Comparison of ENCODE assay signal across 2 cellular contexts in genomic region chr17:12902046-12902445, GRCh38.
TF ChIP-seq lines count a peak whose summit lies in the region.

No MANE protein-coding gene starts in this region.

TF ChIP-seq in HepG2, 621 proteins besides CTCF, POLR2A, EP300 and RAD21:
- TF ChIP-seq RERE (CRISPR knock-in tag; IDR thresholded peaks at IDR 0.05; ENCODE audit: low read depth): no peak
- TF ChIP-seq ADNP (CRISPR knock-in tag; IDR thresholded peaks at IDR 0.05): no peak
- 0 out of 2 replicates have a peak, but pooled peaks have one; percentile 2 for TF ChIP-seq DPF2 (CRISPR knock-in tag; IDR thresholded peaks at IDR 0.05; ENCODE audit: borderline replicate concordance, low read depth)
- TF ChIP-seq ZNF674 (CRISPR knock-in tag; IDR thresholded peaks at IDR 0.05; ENCODE audit: low read depth): no peak
- no peak for TF ChIP-seq KLF15 (CRISPR knock-in tag; IDR thresholded peaks at IDR 0.05; ENCODE audit: borderline replicate concordance)
- no peak for TF ChIP-seq KDM5B (CRISPR knock-in tag; IDR thresholded peaks at IDR 0.05; ENCODE audit: borderline replicate concordance)
- no peak for TF ChIP-seq KLF11 (CRISPR knock-in tag; IDR thresholded peaks at IDR 0.05)
- TF ChIP-seq, protein P1, sequence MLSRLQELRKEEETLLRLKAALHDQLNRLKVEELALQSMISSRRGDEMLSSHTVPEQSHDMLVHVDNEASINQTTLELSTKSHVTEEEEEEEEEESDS (CRISPR knock-in tag; IDR thresholded peaks at IDR 0.05; ENCODE audit: borderline replicate concordance): no peak

TF ChIP-seq in GM23338, 12 proteins besides CTCF, POLR2A, EP300 and RAD21 (continued from another document):
- TF ChIP-seq ZNF462 (CRISPR knock-in tag; IDR thresholded peaks at IDR 0.05): no peak
- TF ChIP-seq, protein P2, sequence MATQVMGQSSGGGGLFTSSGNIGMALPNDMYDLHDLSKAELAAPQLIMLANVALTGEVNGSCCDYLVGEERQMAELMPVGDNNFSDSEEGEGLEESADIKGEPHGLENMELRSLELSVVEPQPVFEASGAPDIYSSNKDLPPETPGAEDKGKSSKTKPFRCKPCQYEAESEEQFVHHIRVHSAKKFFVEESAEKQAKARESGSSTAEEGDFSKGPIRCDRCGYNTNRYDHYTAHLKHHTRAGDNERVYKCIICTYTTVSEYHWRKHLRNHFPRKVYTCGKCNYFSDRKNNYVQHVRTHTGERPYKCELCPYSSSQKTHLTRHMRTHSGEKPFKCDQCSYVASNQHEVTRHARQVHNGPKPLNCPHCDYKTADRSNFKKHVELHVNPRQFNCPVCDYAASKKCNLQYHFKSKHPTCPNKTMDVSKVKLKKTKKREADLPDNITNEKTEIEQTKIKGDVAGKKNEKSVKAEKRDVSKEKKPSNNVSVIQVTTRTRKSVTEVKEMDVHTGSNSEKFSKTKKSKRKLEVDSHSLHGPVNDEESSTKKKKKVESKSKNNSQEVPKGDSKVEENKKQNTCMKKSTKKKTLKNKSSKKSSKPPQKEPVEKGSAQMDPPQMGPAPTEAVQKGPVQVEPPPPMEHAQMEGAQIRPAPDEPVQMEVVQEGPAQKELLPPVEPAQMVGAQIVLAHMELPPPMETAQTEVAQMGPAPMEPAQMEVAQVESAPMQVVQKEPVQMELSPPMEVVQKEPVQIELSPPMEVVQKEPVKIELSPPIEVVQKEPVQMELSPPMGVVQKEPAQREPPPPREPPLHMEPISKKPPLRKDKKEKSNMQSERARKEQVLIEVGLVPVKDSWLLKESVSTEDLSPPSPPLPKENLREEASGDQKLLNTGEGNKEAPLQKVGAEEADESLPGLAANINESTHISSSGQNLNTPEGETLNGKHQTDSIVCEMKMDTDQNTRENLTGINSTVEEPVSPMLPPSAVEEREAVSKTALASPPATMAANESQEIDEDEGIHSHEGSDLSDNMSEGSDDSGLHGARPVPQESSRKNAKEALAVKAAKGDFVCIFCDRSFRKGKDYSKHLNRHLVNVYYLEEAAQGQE (IDR thresholded peaks at IDR 0.05; ENCODE audit: unreplicated experiment): no peak
- TF ChIP-seq ETS1 (IDR thresholded peaks at IDR 0.05): no peak
- TF ChIP-seq JUNB (IDR thresholded peaks at IDR 0.05; ENCODE audit: unreplicated experiment): no peak
- no peak for TF ChIP-seq EZH2 (IDR thresholded peaks at IDR 0.05; ENCODE audit: low read depth, unreplicated experiment)
